In the genomic region with DNA sequence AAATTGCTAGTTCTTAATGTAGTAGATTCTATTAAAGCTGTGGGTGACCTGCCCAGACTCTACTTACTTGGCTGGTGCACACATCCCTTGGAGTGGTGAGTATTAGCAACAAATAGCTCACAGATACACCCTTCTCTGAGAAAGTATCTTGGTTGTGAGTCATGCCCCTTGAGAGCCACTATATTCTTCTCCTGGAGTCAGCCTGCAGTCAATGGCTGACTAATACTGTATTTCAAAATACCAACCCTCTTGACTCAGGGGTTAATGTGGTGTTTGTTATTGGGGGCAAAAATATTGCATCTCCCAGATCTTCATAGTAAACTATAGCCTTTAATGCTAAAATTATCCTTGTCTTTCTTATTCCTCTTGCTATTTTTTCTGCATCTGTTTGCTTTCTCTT, we compare ENCODE assay signal across 7 cellular contexts.
DNase-seq lines count a peak whose midpoint lies in the region; ATAC-seq, FAIRE-seq and TF ChIP-seq lines count a peak whose summit lies in the region.

No MANE protein-coding gene starts in this region.

- peaks cover 13% of the 10 kb centered on the region for H3K4me1 ChIP-seq in SJSA1 (replicated peaks)

- H3K4me3 ChIP-seq in SJSA1 (no peak overlapping the region), fibroblast of the aortic adventitia (ENCODE audit: low read depth, low read length) (no peak overlapping the region)

- no peaks in the 10 kb centered on the region; the same call in 1 of the 2 replicates for H3K27me3 ChIP-seq in SJSA1 (replicated peaks)

- H3K36me3 ChIP-seq in SJSA1 = no peaks in the 10 kb centered on the region

- ATAC-seq in GM19452 (IDR thresholded peaks at IDR 0.05; ENCODE audit: unreplicated experiment) (no peak), GM21576 (IDR thresholded peaks at IDR 0.05; ENCODE audit: unreplicated experiment) (no peak)

- no peak for TF ChIP-seq POLR2A in H54 (IDR thresholded peaks at IDR 0.05; ENCODE audit: low read depth, low read length)

- peak; percentile 71 for DNase-seq in H54 (ENCODE audit: insufficient read length, low spot score)
- DNase-seq in SJSA1 (ENCODE audit: low read depth in 1 of 2, low spot score in 2 of 2) = peak; percentile 52 to 55
- peak; percentile 94 for DNase-seq in fibroblast of the aortic adventitia (ENCODE audit: low read depth)
- DNase-seq in stromal cell of bone marrow (ENCODE audit: low read depth) = peak; percentile 95
- no peak for DNase-seq in NCI-H2227 treated with DMSO at 0.1 percent for 48 hours (lab: John Stamatoyannopoulos, UW)

- H3K9me3 ChIP-seq in SJSA1 (replicated peaks) = no peaks in the 10 kb centered on the region

- no peak for TF ChIP-seq CTCF in fibroblast of the aortic adventitia (IDR thresholded peaks at IDR 0.05; ENCODE audit: insufficient read depth, low read length)

- peak; percentile 98 for FAIRE-seq in H54 (lab: Jason Lieb, UNC)

- no peak overlapping the region for H3K27ac ChIP-seq in SJSA1
